Comparison of ENCODE assay signal across 15 cellular contexts in the genomic region with DNA sequence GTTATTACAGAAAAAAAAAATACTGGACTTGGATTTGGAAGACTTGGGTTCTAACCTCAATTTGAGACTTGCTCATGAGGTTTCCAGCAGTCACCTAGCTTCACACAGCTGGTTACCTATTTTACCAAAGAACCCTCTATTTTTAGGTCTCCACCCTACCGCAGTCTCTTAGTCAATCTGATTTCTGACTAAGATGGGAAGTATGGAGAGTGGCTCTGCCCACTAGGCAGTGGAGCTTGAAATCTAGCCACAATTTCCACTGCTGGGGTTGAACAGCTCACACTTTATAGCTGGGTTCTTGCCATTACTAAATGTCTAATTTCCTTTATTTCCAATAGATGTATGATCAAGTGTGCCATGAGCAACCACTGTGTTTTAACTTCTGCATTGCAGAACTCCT. TPM values are rescaled to one million over a fixed set of nuclear protein-coding genes. Genes with fewer than 3 reads are reported as not detected.
DNase-seq lines count a peak whose midpoint lies in the region; ATAC-seq and TF ChIP-seq lines count a peak whose summit lies in the region.
"Had no signal": no experiment of that assay in that cellular context is flagged by ENCODE, and none has a peak within 500 bp of the region (broad histone marks: within the 10 kb centered on the region; RNA-seq: fewer than 3 reads in every experiment).

No MANE protein-coding gene starts in this region.

- no peaks in the 10 kb centered on the region for H3K4me1 ChIP-seq in endodermal cell (ENCODE audit: control insufficient read depth, insufficient read depth, low read length)
- H3K4me1 ChIP-seq: BE2C had no signal

- H3K36me3 Mint-ChIP-seq in endodermal cell (ENCODE audit: low read depth), result no peaks in the 10 kb centered on the region
- H3K36me3 Mint-ChIP-seq: natural killer cell had no signal

- no peak overlapping the region for H3K4me3 Mint-ChIP-seq in endodermal cell
- H3K4me3 Mint-ChIP-seq: activated T-cell treated with anti-CD3 and anti-CD28 coated beads, Interleukin-2, amount 50 U/mL, for 24 hours; central memory CD8-positive, alpha-beta T cell; natural killer cell had no signal

- H3K4me1 Mint-ChIP-seq in endodermal cell, result peaks cover 4% of the 10 kb centered on the region
- H3K4me1 Mint-ChIP-seq: central memory CD8-positive, alpha-beta T cell; natural killer cell had no signal

- H3K27ac Mint-ChIP-seq in endodermal cell, result no peak overlapping the region
- H3K27ac Mint-ChIP-seq: activated T-cell treated with anti-CD3 and anti-CD28 coated beads, Interleukin-2, amount 50 U/mL, for 24 hours; natural killer cell had no signal

- ATAC-seq in GM21360 (IDR thresholded peaks at IDR 0.05; ENCODE audit: unreplicated experiment) (peak; percentile 96), HG03060 (IDR thresholded peaks at IDR 0.05; ENCODE audit: low read depth, unreplicated experiment) (peak; percentile 92)
- ATAC-seq: natural killer cell had no signal

- TF ChIP-seq CTCF in VCaP (conservative IDR thresholded peaks at IDR 0.05) (no peak), endodermal cell (conservative IDR thresholded peaks at IDR 0.05) (no peak)

- DNase-seq in EL (peak; percentile 8), inferior parietal cortex (ENCODE audit: extremely low spot score) (no peak), endodermal cell (no peak), cerebellar cortex (ENCODE audit: low spot score) (no peak), DMS153 (lab: John Stamatoyannopoulos, UW) (no peak)
- DNase-seq: activated T-cell treated with anti-CD3 and anti-CD28 coated beads, Interleukin-2, amount 50 U/mL, for 24 hours; BE2C; head of caudate nucleus; natural killer cell; NCI-H510A treated with DMSO at 0.1 percent for 48 hours; SW 1271 had no signal

- H3K9me3 Mint-ChIP-seq in endodermal cell, result no peaks in the 10 kb centered on the region
- H3K9me3 Mint-ChIP-seq: activated T-cell treated with anti-CD3 and anti-CD28 coated beads, Interleukin-2, amount 50 U/mL, for 24 hours had no signal

- no peaks in the 10 kb centered on the region for H3K36me3 ChIP-seq in endodermal cell (ENCODE audit: control insufficient read depth, insufficient read depth, low read length)
- H3K36me3 ChIP-seq: BE2C had no signal

- no peaks in the 10 kb centered on the region for H3K9me3 ChIP-seq in endodermal cell (ENCODE audit: control insufficient read depth, low read length)
- H3K9me3 ChIP-seq: BE2C had no signal

- H3K27me3 Mint-ChIP-seq in endodermal cell (ENCODE audit: insufficient read depth), result no peaks in the 10 kb centered on the region
- H3K27me3 Mint-ChIP-seq: activated T-cell treated with anti-CD3 and anti-CD28 coated beads, Interleukin-2, amount 50 U/mL, for 24 hours; central memory CD8-positive, alpha-beta T cell had no signal

- no peak overlapping the region for H3K9ac ChIP-seq in endodermal cell (ENCODE audit: extremely low read depth, low read length, poor library complexity, severe bottlenecking)

- no peak overlapping the region for H3K4me3 ChIP-seq in endodermal cell (ENCODE audit: low read length)

- WGBS in endodermal cell (ENCODE audit: insufficient coverage in 1 of 2, insufficient read length in 1 of 2), 2 experiments, result 93 to 100% methylated on average over 1 of the region's 1 CpG

- H3K27ac ChIP-seq in VCaP (peak overlapping the region; percentile 46), endodermal cell (ENCODE audit: low read depth, low read length) (no peak overlapping the region)

- no peaks in the 10 kb centered on the region for H3K27me3 ChIP-seq in endodermal cell (ENCODE audit: control insufficient read depth, insufficient read depth, low read length, poor library complexity, severe bottlenecking)
- H3K27me3 ChIP-seq: BE2C had no signal

RNA-seq across cellular contexts. Expression of a gene that starts 43.2 kb away (rescaled TPM):
- total RNA-seq in endodermal cell, result 1 to 10 TPM; 2.3 to 4.4 TPM
- 8.7 TPM for polyA plus RNA-seq in endodermal cell (2013, experiment 1 of 2)
- 11.1 TPM for polyA plus RNA-seq in endodermal cell (2013, experiment 2 of 2)
